9 cellular contexts compared by ENCODE assay signal in the genomic region with DNA sequence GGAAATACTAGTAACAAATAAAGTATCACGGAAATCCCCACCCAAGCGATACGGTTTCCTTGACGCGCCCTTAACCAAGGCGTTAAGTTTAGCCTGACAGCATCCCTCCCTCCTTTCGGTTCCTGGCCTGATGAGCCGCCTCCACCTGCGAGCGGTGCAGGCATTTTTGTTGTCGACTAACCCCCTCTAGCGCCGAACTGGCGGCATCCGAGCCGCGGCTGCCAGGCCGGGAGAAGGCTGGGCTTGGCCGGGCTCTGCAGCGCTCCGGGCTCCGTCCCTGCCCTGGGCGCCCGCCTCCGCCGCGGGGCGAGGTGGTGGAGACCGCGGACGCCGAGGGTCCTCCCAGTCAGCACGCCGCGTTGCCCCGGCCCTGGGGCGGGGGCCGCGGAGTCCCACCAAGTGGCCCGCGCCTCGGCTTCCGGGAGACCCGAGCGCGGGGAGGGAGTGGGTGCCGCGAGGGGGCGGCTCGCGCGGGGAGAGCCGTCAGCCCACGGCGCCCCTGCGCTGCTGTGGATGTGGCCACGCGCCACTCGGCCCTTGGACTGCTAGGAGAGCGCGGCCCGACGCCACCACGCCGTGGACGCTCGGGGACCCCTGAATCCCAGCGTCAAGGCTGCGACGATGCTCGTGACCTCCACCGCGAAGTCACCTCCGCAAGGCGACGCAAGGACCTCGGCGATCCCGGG. TPM values are rescaled to one million over a fixed set of nuclear protein-coding genes. Genes with fewer than 3 reads are reported as not detected.
DNase-seq lines count a peak whose midpoint lies in the region; ATAC-seq and TF ChIP-seq lines count a peak whose summit lies in the region.
"Had no signal": no experiment of that assay in that cellular context is flagged by ENCODE, and none has a peak within 500 bp of the region (broad histone marks: within the 10 kb centered on the region; RNA-seq: fewer than 3 reads in every experiment).

No MANE protein-coding gene starts in this region.

- H3K27me3 ChIP-seq in Peyer's patch = no peaks in the 10 kb centered on the region
- peaks cover 38% of the 10 kb centered on the region for H3K27me3 ChIP-seq in iPS-15b (ENCODE audit: control insufficient read depth, insufficient read depth, low read length)

- H3K9me3 ChIP-seq in Peyer's patch (no peaks in the 10 kb centered on the region), iPS-15b (ENCODE audit: control insufficient read depth, insufficient read depth, low read length) (no peaks in the 10 kb centered on the region)

- DNase-seq in DMS79 treated with DMSO at 0.1 percent for 48 hours (lab: John Stamatoyannopoulos, UW) = peak; percentile 69
- DNase-seq in HPDE6-E6E7 (ENCODE audit: extremely low spot score) = peak; percentile 84
- peak in 2 of 3 donors; percentile 51 to 68 for DNase-seq in Peyer's patch
- DNase-seq in skeletal muscle cell (ENCODE audit: low read depth) = no peak
- no peak for DNase-seq in NK-92 treated with Interleukin-12 subunit alpha and Interleukin-12 subunit beta, amount 100 ng/mL, for 24 hours (lab: John Stamatoyannopoulos, UW)

- peak overlapping the region; percentile 84 to 91 (median 88) for H3K4me3 Mint-ChIP-seq in brain

- H3K9ac ChIP-seq in iPS-15b (ENCODE audit: low read depth, low read length) = no peak overlapping the region

- peak overlapping the region in 3 of 5 experiments; percentile 8 to 89 (median 10) for H3K27ac Mint-ChIP-seq in brain

- TF ChIP-seq CTCF in Peyer's patch (IDR thresholded peaks at IDR 0.05) (peak in 4 of 6 experiments; percentile 17 to 42 (median 29)), brain (conservative IDR thresholded peaks at IDR 0.05) (peak; percentile 69 to 82)

- peaks cover 9% of the 10 kb centered on the region for H3K4me1 Mint-ChIP-seq in brain

- peak overlapping the region in 2 of 4 donors; percentile 19 to 65 for H3K27ac ChIP-seq in Peyer's patch

- peaks cover 36% of the 10 kb centered on the region for H3K27me3 Mint-ChIP-seq in brain

- H3K4me1 ChIP-seq in Peyer's patch (peaks cover 0 to 7% (median 0%) of the 10 kb centered on the region in 4 donors), iPS-15b (ENCODE audit: control insufficient read depth, insufficient read depth, low read length) (no peaks in the 10 kb centered on the region)

- H3K36me3 ChIP-seq in Peyer's patch = no peaks in the 10 kb centered on the region
- H3K36me3 ChIP-seq in iPS-15b (ENCODE audit: control insufficient read depth, insufficient read depth, low read length) = no peaks in the 10 kb centered on the region

- no peak for TF ChIP-seq POLR2A in Peyer's patch (IDR thresholded peaks at IDR 0.05)

- peak; percentile 99 for ATAC-seq in GM21381 (IDR thresholded peaks at IDR 0.05; ENCODE audit: unreplicated experiment)

- H3K4me3 ChIP-seq in Peyer's patch = peak overlapping the region; percentile 22 to 54 (median 42)
- peak overlapping the region; percentile 78 for H3K4me3 ChIP-seq in iPS-15b (ENCODE audit: low read depth, low read length)
- H3K4me3 ChIP-seq in skeletal muscle cell (ENCODE audit: low read depth, low read length) = peak overlapping the region; percentile 50

- H3K36me3 Mint-ChIP-seq in brain = no peaks in the 10 kb centered on the region

- H3K9me3 Mint-ChIP-seq in brain = no peaks in the 10 kb centered on the region

RNA-seq across cellular contexts. Expression of a gene that starts 1.1 kb away (rescaled TPM):
- total RNA-seq in Peyer's patch = 1 to 10 TPM in 3 of 4 donors, not detected in 1; 1.7 to 2.1 (median 1.9) TPM
- polyA plus RNA-seq in brain (ENCODE audit: insufficient read depth, low read depth, low replicate concordance) = 0.12 TPM
- polyA plus RNA-seq: immature natural killer cell had no signal

Comparison
In these comparisons a context has a peak if more than half of its experiments do, and no peak if none do; other contexts are left out.
1. DNase-seq: peak in DMS79 treated with DMSO at 0.1 percent for 48 hours (single experiment), HPDE6-E6E7 (single experiment) and Peyer's patch (2 of 3); none in skeletal muscle cell (single experiment) and NK-92 treated with Interleukin-12 subunit alpha and Interleukin-12 subunit beta, amount 100 ng/mL, for 24 hours (single experiment).
2. Peak in every context shown above with its lines, with median percentiles within 50 percentile points of each other: H3K4me3 ChIP-seq.